Comparison of ENCODE assay signal across 17 cellular contexts in the genomic region with DNA sequence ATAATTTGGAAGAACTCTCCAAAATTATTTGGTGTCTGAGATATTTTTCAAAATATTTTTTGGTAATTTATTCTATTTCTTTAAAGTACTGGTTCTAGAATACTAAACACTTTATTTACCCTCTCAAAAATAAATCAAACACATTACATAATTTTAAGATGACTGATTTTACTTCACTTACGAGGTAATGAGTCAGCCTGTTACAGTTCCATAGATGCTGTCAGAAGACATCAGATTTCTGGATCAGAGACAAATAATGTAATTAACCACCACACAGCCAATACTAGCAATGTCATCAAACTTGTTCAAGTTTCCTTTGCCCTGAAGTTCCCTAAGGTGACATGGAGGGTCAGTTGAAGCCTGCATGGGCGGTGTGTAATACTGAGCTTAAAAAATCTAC.
DNase-seq lines count a peak whose midpoint lies in the region; TF ChIP-seq lines count a peak whose summit lies in the region.
"Had no signal": no experiment of that assay in that cellular context is flagged by ENCODE, and none has a peak within 500 bp of the region (broad histone marks: within the 10 kb centered on the region; RNA-seq: fewer than 3 reads in every experiment).

No MANE protein-coding gene starts in this region.

- H3K36me3 Mint-ChIP-seq in HFFc6 (ENCODE audit: low read depth): no peaks in the 10 kb centered on the region

- CTCF ChIA-PET in mammary epithelial cell (lab: Charles Lee; ENCODE audit: low non-redundant PET): no interaction called here

- no peaks in the 10 kb centered on the region for H3K36me3 ChIP-seq in mammary epithelial cell (ENCODE audit: insufficient read depth, low read length)
- H3K36me3 ChIP-seq: HAP-1, SJCRH30 had no signal

- H4K20me1 ChIP-seq in mammary epithelial cell (ENCODE audit: insufficient read depth, low read length): no peaks in the 10 kb centered on the region

- no peaks in the 10 kb centered on the region for H3K27me3 Mint-ChIP-seq in HFFc6 (ENCODE audit: insufficient read depth)

- H3K4me2 ChIP-seq in mammary epithelial cell (ENCODE audit: insufficient read depth, low read depth, low read length): no peak overlapping the region

- H3K9me3 Mint-ChIP-seq in HFFc6: no peaks in the 10 kb centered on the region

- dilution Hi-C loops in mammary epithelial cell (cut with HindIII; ENCODE audit: low sequenced_read_pairs): no loop called here

- DNase-seq in HFFc6 (no peak), LHCN-M2 (ENCODE audit: low read depth) (peak; percentile 15), mammary epithelial cell (peak; percentile 28), iris pigment epithelial cell (ENCODE audit: low read depth) (peak; percentile 31), NCI-H1092 (lab: John Stamatoyannopoulos, UW) (no peak), SIG-M5 (lab: John Stamatoyannopoulos, UW) (no peak), SK-N-DZ (ENCODE audit: low spot score) (no peak)
- DNase-seq: AML-193; MV-4-11; NCI-H1417; NCI-H1930; NK-92 treated with Interleukin-12 subunit alpha and Interleukin-12 subunit beta, amount 100 ng/mL, for 24 hours; RPMI8226; SJCRH30 had no signal

- H3K9me3 ChIP-seq in mammary epithelial cell (replicated peaks; ENCODE audit: insufficient read depth, low read length): no peaks in the 10 kb centered on the region
- H3K9me3 ChIP-seq: HAP-1, SJCRH30 had no signal

- H3K27ac ChIP-seq in mammary epithelial cell (ENCODE audit: insufficient read depth, low read depth, low read length): no peak overlapping the region
- H3K27ac ChIP-seq: C4-2B, SJCRH30 had no signal

- in situ Hi-C loops in mammary epithelial cell (cut with MboI; ENCODE audit: low sequenced_read_pairs in 2 of 2): no loop called here

- H3K27ac Mint-ChIP-seq in HFFc6: 0 out of 2 replicates have a peak overlapping the region, but pooled peaks have one; percentile 29

- no TSS peak for BruUV-seq in mammary epithelial cell (replicated peaks; lab: Mats Ljungman, UMichigan)

- peaks cover 38% of the 10 kb centered on the region for H3K4me1 Mint-ChIP-seq in HFFc6 (ENCODE audit: low read depth)

- H3K79me2 ChIP-seq in mammary epithelial cell (ENCODE audit: insufficient read depth, low read length): no peaks in the 10 kb centered on the region

- intact Hi-C loops in mammary epithelial cell (cut with micrococcal nuclease): no loop called here

- H2AFZ ChIP-seq in mammary epithelial cell (ENCODE audit: low read depth, low read length): no peak overlapping the region

- no peak overlapping the region for H3K4me3 ChIP-seq in mammary epithelial cell (replicated peaks in 1 of 3; ENCODE audit: insufficient read depth in 1 of 3, low read depth in 2 of 3, low read length in 3 of 3)
- H3K4me3 ChIP-seq: HAP-1, K562, SJCRH30 had no signal

- TF ChIP-seq CTCF in HFFc6 (IDR thresholded peaks at IDR 0.05) (no peak), mammary epithelial cell (conservative IDR thresholded peaks at IDR 0.05 in 1 of 2, IDR thresholded peaks at IDR 0.05 in 1 of 2; ENCODE audit: extremely low read depth in 1 of 2, insufficient read depth in 1 of 2, low read depth in 1 of 2, low read length in 2 of 2) (no peak)

- H3K4me1 ChIP-seq in mammary epithelial cell (ENCODE audit: insufficient read depth, low read length): no peaks in the 10 kb centered on the region
- H3K4me1 ChIP-seq: HAP-1, SJCRH30 had no signal

- H3K9ac ChIP-seq in mammary epithelial cell (ENCODE audit: insufficient read depth, low read length): no peak overlapping the region

- WGBS in mammary epithelial cell (ENCODE audit: low coverage, missing lambda C conversion rate): 45% methylated on average over 2 of the region's 2 CpGs

- H3K4me3 Mint-ChIP-seq in HFFc6: no peak overlapping the region

- H3K27me3 ChIP-seq in mammary epithelial cell (ENCODE audit: insufficient read depth, low read length): no peaks in the 10 kb centered on the region
- H3K27me3 ChIP-seq: SJCRH30 had no signal

Comparison
In these comparisons a context has a peak if more than half of its experiments do, and no peak if none do; other contexts are left out.
1. DNase-seq: peak in LHCN-M2 (single experiment), mammary epithelial cell (single experiment) and iris pigment epithelial cell (single experiment); none in HFFc6 (single experiment), NCI-H1092 (single experiment), SIG-M5 (single experiment) and SK-N-DZ (single experiment).